22 cellular contexts compared by ENCODE assay signal in the genomic region with DNA sequence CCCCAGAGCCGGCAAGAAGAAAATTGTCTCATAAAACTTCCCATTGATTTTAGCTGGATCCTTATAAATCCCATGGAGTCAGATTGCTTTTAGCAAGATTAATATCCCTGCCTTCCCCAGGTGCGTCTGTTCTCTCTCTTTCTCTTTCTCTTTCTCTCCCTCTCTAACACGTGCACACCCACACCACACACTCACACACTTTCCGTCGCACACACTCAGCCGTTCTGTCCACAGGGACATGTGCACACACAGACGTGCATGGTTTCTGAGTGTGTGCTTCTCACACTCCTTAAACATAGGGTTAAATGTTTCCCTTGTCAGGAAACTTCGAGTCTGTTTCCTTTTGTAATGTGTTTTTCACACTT.
A peak's percentile ranks its signal among the peaks of the same experiment; 100 is the strongest.
DNase-seq lines count a peak whose midpoint lies in the region; ATAC-seq and TF ChIP-seq lines count a peak whose summit lies in the region.
"Had no signal": no experiment of that assay in that cellular context is flagged by ENCODE, and none has a peak within 500 bp of the region (broad histone marks: within the 10 kb centered on the region; RNA-seq: fewer than 3 reads in every experiment).

No MANE protein-coding gene starts in this region.

- TF ChIP-seq POLR2A in suprapubic skin (IDR thresholded peaks at IDR 0.05) = no peak

- H3K27ac ChIP-seq in coronary artery (peak overlapping the region; percentile 17 to 86), suprapubic skin (peak overlapping the region; percentile 36)
- H3K27ac ChIP-seq: C4-2B, HL-60, spleen had no signal

- no peaks in the 10 kb centered on the region for H3K36me3 ChIP-seq in suprapubic skin
- H3K36me3 ChIP-seq: spleen had no signal

- CTCF ChIA-PET in HEK293T (lab: Yijun Ruan, JAX) = no interaction called here

- ATAC-seq in stimulated activated naive CD8-positive, alpha-beta T cell treated with anti-CD3 and anti-CD28 coated beads, Interleukin-15, amount 100 ng/mL, for 72 hours = no peak
- no peak for ATAC-seq in HG02763 (IDR thresholded peaks at IDR 0.05; ENCODE audit: unreplicated experiment)
- ATAC-seq: activated naive CD4-positive, alpha-beta T cell treated with anti-CD3 and anti-CD28 coated beads, Interleukin-2, amount 50 U/mL, for 72 hours had no signal

- no peak overlapping the region for H3K4me3 Mint-ChIP-seq in neural crest cell
- no peak overlapping the region for H3K4me3 Mint-ChIP-seq in stimulated activated naive CD8-positive, alpha-beta T cell treated with anti-CD3 and anti-CD28 coated beads, Interleukin-15, amount 100 ng/mL, for 72 hours
- H3K4me3 Mint-ChIP-seq: activated T-helper 1 cell treated with anti-CD3 and anti-CD28 coated beads, Interleukin-12 subunit alpha, Interleukin-12 subunit beta, Interleukin-2, Interleukin-4 antibody, amounts not matched to agents 30 ng/mL and 10 ng/mL and 1 ng/mL, durations not matched to agents 14 hours and 24 hours and 36 hours; dendritic cell treated with granulocyte-macrophage colony-stimulating factor and Interleukin-4, amounts not matched to agents 40 ng/mL and 50 ng/mL, for 4 days; natural killer cell treated with Interleukin-12 subunit alpha and Interleukin-12 subunit beta and Interleukin-15 and Interleukin-18, amount 100 ng/mL, for 72 hours had no signal

- no peaks in the 10 kb centered on the region for H3K27me3 Mint-ChIP-seq in neural crest cell (ENCODE audit: low read depth)
- no peaks in the 10 kb centered on the region for H3K27me3 Mint-ChIP-seq in stimulated activated naive CD8-positive, alpha-beta T cell treated with anti-CD3 and anti-CD28 coated beads, Interleukin-15, amount 100 ng/mL, for 72 hours
- H3K27me3 Mint-ChIP-seq: dendritic cell treated with granulocyte-macrophage colony-stimulating factor and Interleukin-4, amounts not matched to agents 40 ng/mL and 50 ng/mL, for 4 days had no signal

- peak overlapping the region; percentile 4 for H3K4me3 ChIP-seq in coronary artery
- H3K4me3 ChIP-seq in suprapubic skin = no peak overlapping the region
- H3K4me3 ChIP-seq: spleen had no signal

- no peaks in the 10 kb centered on the region for H3K36me3 Mint-ChIP-seq in neural crest cell (ENCODE audit: low read depth)
- H3K36me3 Mint-ChIP-seq: activated naive CD4-positive, alpha-beta T cell treated with anti-CD3 and anti-CD28 coated beads, Interleukin-2, amount 50 U/mL, for 72 hours; natural killer cell treated with Interleukin-12 subunit alpha and Interleukin-12 subunit beta and Interleukin-15 and Interleukin-18, amount 100 ng/mL, for 72 hours had no signal

- no peak for DNase-seq in HEK293T (ENCODE audit: extremely low spot score)
- DNase-seq in coronary artery (ENCODE audit: low spot score) = no peak
- no peak for DNase-seq in neural crest cell (ENCODE audit: low read depth, low spot score)
- DNase-seq in suprapubic skin (ENCODE audit: low spot score in 2 of 2) = no peak
- DNase-seq in DMS53 treated with DMSO at 0.1 percent for 48 hours (lab: John Stamatoyannopoulos, UW; ENCODE audit: unreplicated experiment) = no peak
- no peak for DNase-seq in stimulated activated naive CD8-positive, alpha-beta T cell treated with anti-CD3 and anti-CD28 coated beads, Interleukin-15, amount 100 ng/mL, for 72 hours
- DNase-seq in stimulated activated CD4-positive, alpha-beta T cell treated with anti-CD3 and anti-CD28 coated beads, Interleukin-4, amount 100 ng/mL, for 1 hour = no peak
- DNase-seq: activated CD4-positive, alpha-beta T cell treated with anti-CD3 and anti-CD28 coated beads for 4 hours; hippocampal formation; IMR-90; islet precursor cell; NCI-H1417 treated with DMSO at 0.1 percent for 48 hours; NCI-H524 treated with DMSO at 0.1 percent for 48 hours; spleen; substantia nigra had no signal

- no peak for TF ChIP-seq EP300 in suprapubic skin (IDR thresholded peaks at IDR 0.05)

- POLR2A ChIA-PET in HEK293T (lab: Yijun Ruan, JAX) = no interaction called here

- peaks cover 4% of the 10 kb centered on the region for H3K4me1 ChIP-seq in suprapubic skin
- H3K4me1 ChIP-seq: spleen had no signal

- TF ChIP-seq CTCF in coronary artery (IDR thresholded peaks at IDR 0.05) (no peak), neural crest cell (conservative IDR thresholded peaks at IDR 0.05) (no peak), suprapubic skin (IDR thresholded peaks at IDR 0.05) (no peak)

- H3K27me3 ChIP-seq in suprapubic skin = no peaks in the 10 kb centered on the region
- H3K27me3 ChIP-seq: spleen had no signal

- no peaks in the 10 kb centered on the region for H3K9me3 ChIP-seq in suprapubic skin
- H3K9me3 ChIP-seq: spleen had no signal

- peak overlapping the region; percentile 83 for H3K27ac Mint-ChIP-seq in neural crest cell (ENCODE audit: unreplicated experiment)
- no peak overlapping the region for H3K27ac Mint-ChIP-seq in stimulated activated naive CD8-positive, alpha-beta T cell treated with anti-CD3 and anti-CD28 coated beads, Interleukin-15, amount 100 ng/mL, for 72 hours
- H3K27ac Mint-ChIP-seq: activated naive CD4-positive, alpha-beta T cell treated with anti-CD3 and anti-CD28 coated beads, Interleukin-2, amount 50 U/mL, for 72 hours; activated T-helper 1 cell treated with anti-CD3 and anti-CD28 coated beads, Interleukin-12 subunit alpha, Interleukin-12 subunit beta, Interleukin-2, Interleukin-4 antibody, amounts not matched to agents 30 ng/mL and 10 ng/mL and 1 ng/mL, durations not matched to agents 14 hours and 24 hours and 36 hours; dendritic cell treated with granulocyte-macrophage colony-stimulating factor and Interleukin-4, amounts not matched to agents 40 ng/mL and 50 ng/mL, for 4 days; natural killer cell treated with Interleukin-12 subunit alpha and Interleukin-12 subunit beta and Interleukin-15 and Interleukin-18, amount 100 ng/mL, for 72 hours had no signal

- H3K4me1 Mint-ChIP-seq in neural crest cell = peaks cover 5% of the 10 kb centered on the region
- H3K4me1 Mint-ChIP-seq in stimulated activated naive CD8-positive, alpha-beta T cell treated with anti-CD3 and anti-CD28 coated beads, Interleukin-15, amount 100 ng/mL, for 72 hours = peaks cover 4% of the 10 kb centered on the region

- 64% methylated on average over 8 of the region's 8 CpGs for WGBS in suprapubic skin

- no peaks in the 10 kb centered on the region for H3K9me3 Mint-ChIP-seq in neural crest cell
- no peaks in the 10 kb centered on the region for H3K9me3 Mint-ChIP-seq in stimulated activated naive CD8-positive, alpha-beta T cell treated with anti-CD3 and anti-CD28 coated beads, Interleukin-15, amount 100 ng/mL, for 72 hours
- H3K9me3 Mint-ChIP-seq: activated naive CD4-positive, alpha-beta T cell treated with anti-CD3 and anti-CD28 coated beads, Interleukin-2, amount 50 U/mL, for 72 hours; activated T-helper 1 cell treated with anti-CD3 and anti-CD28 coated beads, Interleukin-12 subunit alpha, Interleukin-12 subunit beta, Interleukin-2, Interleukin-4 antibody, amounts not matched to agents 30 ng/mL and 10 ng/mL and 1 ng/mL, durations not matched to agents 14 hours and 24 hours and 36 hours; dendritic cell treated with granulocyte-macrophage colony-stimulating factor and Interleukin-4, amounts not matched to agents 40 ng/mL and 50 ng/mL, for 4 days; natural killer cell treated with Interleukin-12 subunit alpha and Interleukin-12 subunit beta and Interleukin-15 and Interleukin-18, amount 100 ng/mL, for 72 hours had no signal

TF ChIP-seq in HEK293T, 16 proteins besides CTCF, POLR2A, EP300 and RAD21:
- TF ChIP-seq L3MBTL2 (conservative IDR thresholded peaks at IDR 0.05) (peak; percentile 56), FOXA1 (IDR thresholded peaks at IDR 0.05) (no peak), SUZ12 (IDR thresholded peaks at IDR 0.05) (no peak), FOXK2 (IDR thresholded peaks at IDR 0.05) (no peak), BHLHE40 (IDR thresholded peaks at IDR 0.05; ENCODE audit: borderline replicate concordance) (no peak)
